In genomic region chr3:128372707-128373533, GRCh38 we compare ENCODE assay signal across 19 cellular contexts.
A peak's percentile ranks its signal among the peaks of the same experiment; 100 is the strongest.
DNase-seq lines count a peak whose midpoint lies in the region; ATAC-seq, FAIRE-seq and TF ChIP-seq lines count a peak whose summit lies in the region.
"Had no signal": no experiment of that assay in that cellular context is flagged by ENCODE, and none has a peak within 500 bp of the region (broad histone marks: within the 10 kb centered on the region; RNA-seq: fewer than 3 reads in every experiment).

No MANE protein-coding gene starts in this region.

- H3K9me3 ChIP-seq in GM12878 (replicated peaks; ENCODE audit: control insufficient read depth, insufficient read depth, low read length) (no peaks in the 10 kb centered on the region), esophagus squamous epithelium (no peaks in the 10 kb centered on the region)

- no peak for TF ChIP-seq POLR2A in GM12878 (IDR thresholded peaks at IDR 0.05; ENCODE audit: low read depth, low read length)
- TF ChIP-seq POLR2A in esophagus squamous epithelium (IDR thresholded peaks at IDR 0.05), result no peak

- in situ Hi-C loops in GM12878 (cut with MboI), result no loop called here

- SMC1A ChIA-PET in GM12878 (lab: Charles Lee; ENCODE audit: uncharacterized antibody, unreplicated experiment), result interaction anchor here (1.0 kb wide), 1 partner anchor 25 kb away, joined by 3 read pairs; no protein-coding TSS in a partner anchor

- POLR2A ChIA-PET in activated CD4-positive, alpha-beta T cell treated with anti-CD3 and anti-CD28 coated beads for 36 hours (lab: Charles Lee), result no interaction called here
- POLR2A ChIA-PET in GM12878 (lab: Charles Lee), result interaction anchor here (0.6 to 1.3 kb wide), 2 partner anchors 19 to 851 kb away, joined by 3 read pairs; no protein-coding TSS in a partner anchor

- no peaks in the 10 kb centered on the region for H4K20me1 ChIP-seq in GM12878 (ENCODE audit: control insufficient read depth, insufficient read depth)

- H3K79me2 ChIP-seq in GM12878 (ENCODE audit: control insufficient read depth, insufficient read depth, low read length), result no peaks in the 10 kb centered on the region

- no peaks in the 10 kb centered on the region for H3K27me3 Mint-ChIP-seq in activated CD4-positive, alpha-beta T cell treated with anti-CD3 and anti-CD28 coated beads for 36 hours
- no peaks in the 10 kb centered on the region for H3K27me3 Mint-ChIP-seq in stimulated activated naive CD8-positive, alpha-beta T cell treated with anti-CD3 and anti-CD28 coated beads, Interleukin-15, amount 100 ng/mL, for 72 hours
- H3K27me3 Mint-ChIP-seq in stimulated activated memory B cell treated with anti-CD40 and anti-IgM and Interleukin-4, amounts not matched to agents 10 μg/mL and 1 μg/mL and 100 μg/mL, for 72 hours, result no peaks in the 10 kb centered on the region
- H3K27me3 Mint-ChIP-seq: IgD-negative memory B cell had no signal

- H3K4me1 Mint-ChIP-seq in activated CD4-positive, alpha-beta T cell treated with anti-CD3 and anti-CD28 coated beads for 36 hours, result peaks cover 5% of the 10 kb centered on the region
- peaks cover 21% of the 10 kb centered on the region for H3K4me1 Mint-ChIP-seq in stimulated activated naive CD8-positive, alpha-beta T cell treated with anti-CD3 and anti-CD28 coated beads, Interleukin-15, amount 100 ng/mL, for 72 hours
- peaks cover 67% of the 10 kb centered on the region for H3K4me1 Mint-ChIP-seq in stimulated activated memory B cell treated with anti-CD40 and anti-IgM and Interleukin-4, amounts not matched to agents 10 μg/mL and 1 μg/mL and 100 μg/mL, for 72 hours

- peak; percentile 20 for DNase-seq in activated CD4-positive, alpha-beta T cell treated with anti-CD3 and anti-CD28 coated beads for 36 hours
- no peak for DNase-seq in activated CD4-positive, alpha-beta T cell treated with anti-CD3 and anti-CD28 coated beads for 4 hours
- DNase-seq in stimulated activated naive CD8-positive, alpha-beta T cell treated with anti-CD3 and anti-CD28 coated beads, Interleukin-15, amount 100 ng/mL, for 72 hours, result no peak
- DNase-seq in stimulated activated naive CD8-positive, alpha-beta T cell treated with anti-CD3 and anti-CD28 coated beads, Interleukin-15, Interleukin-2, amounts not matched to agents 100 U/mL and 50 U/mL, for 24 hours, result no peak
- DNase-seq in GM12878 (ENCODE audit: low read depth, low spot score), result no peak
- no peak for DNase-seq in NAMALWA (ENCODE audit: low spot score)
- DNase-seq in esophagus squamous epithelium (lab: John Stamatoyannopoulos, UW), result no peak
- DNase-seq: DMS 273 treated with DMSO at 0.1 percent for 48 hours, GDM1, H7, Kasumi-1, NCI-H1930, NCI-H2171, NCI-H446, NCI-H748 treated with DMSO at 0.1 percent for 48 hours, RPMI8226, SIG-M5 had no signal

- H3K4me3 Mint-ChIP-seq in activated CD4-positive, alpha-beta T cell treated with anti-CD3 and anti-CD28 coated beads for 36 hours, result no peak overlapping the region
- H3K4me3 Mint-ChIP-seq in stimulated activated naive CD8-positive, alpha-beta T cell treated with anti-CD3 and anti-CD28 coated beads, Interleukin-15, amount 100 ng/mL, for 72 hours, result no peak overlapping the region
- H3K4me3 Mint-ChIP-seq in stimulated activated memory B cell treated with anti-CD40 and anti-IgM and Interleukin-4, amounts not matched to agents 10 μg/mL and 1 μg/mL and 100 μg/mL, for 72 hours, result no peak overlapping the region

- H3K27ac ChIP-seq in GM12878 (ENCODE audit: control insufficient read depth, insufficient read depth), result peak overlapping the region; percentile 48
- H3K27ac ChIP-seq in esophagus squamous epithelium, result no peak overlapping the region

- ATAC-seq in activated CD4-positive, alpha-beta T cell treated with anti-CD3 and anti-CD28 coated beads for 36 hours, result peak; percentile 64
- ATAC-seq in stimulated activated naive CD8-positive, alpha-beta T cell treated with anti-CD3 and anti-CD28 coated beads, Interleukin-15, amount 100 ng/mL, for 72 hours, result peak; percentile 39
- no peak for ATAC-seq in stimulated activated naive CD8-positive, alpha-beta T cell treated with anti-CD3 and anti-CD28 coated beads, Interleukin-15, Interleukin-2, amounts not matched to agents 100 U/mL and 50 U/mL, for 24 hours
- peak; percentile 5; the same call in 2 of the 3 replicates for ATAC-seq in GM12878
- ATAC-seq in stimulated activated memory B cell treated with anti-CD40 and anti-IgM and Interleukin-4, amounts not matched to agents 10 μg/mL and 1 μg/mL and 100 μg/mL, for 72 hours, result no peak

- H3K36me3 ChIP-seq in GM12878 (ENCODE audit: control insufficient read depth in 2 of 2, insufficient read depth in 2 of 2, low read length in 1 of 2) (no peaks in the 10 kb centered on the region), esophagus squamous epithelium (peaks cover 0 to 19% (median 0%) of the 10 kb centered on the region in 3 donors)

- H3K4me2 ChIP-seq in GM12878 (ENCODE audit: control insufficient read depth, insufficient read depth), result no peak overlapping the region

- peaks cover 25% of the 10 kb centered on the region for H3K4me1 ChIP-seq in GM12878 (ENCODE audit: control insufficient read depth, insufficient read depth, low read length)
- peaks cover 0 to 10% (median under 1%) of the 10 kb centered on the region in 3 donors for H3K4me1 ChIP-seq in esophagus squamous epithelium

- RAD21 ChIA-PET in GM12878 (lab: Charles Lee; ENCODE audit: unreplicated experiment), result no interaction called here

- H3K36me3 Mint-ChIP-seq in activated CD4-positive, alpha-beta T cell treated with anti-CD3 and anti-CD28 coated beads for 36 hours (ENCODE audit: low read depth), result peaks cover 1% of the 10 kb centered on the region
- peaks cover 6% of the 10 kb centered on the region for H3K36me3 Mint-ChIP-seq in stimulated activated memory B cell treated with anti-CD40 and anti-IgM and Interleukin-4, amounts not matched to agents 10 μg/mL and 1 μg/mL and 100 μg/mL, for 72 hours

- 94% methylated on average over 10 of the region's 10 CpGs for whole genome bisulfite sequencing in GM12878 (ENCODE audit: insufficient coverage, insufficient replicate concordance, low lambda C conversion rate, missing lambda C conversion rate)
- WGBS in esophagus squamous epithelium, 2 donors, result 94 to 99% methylated on average over 5 to 8 of the region's 10 CpGs

- H3K27me3 ChIP-seq in GM12878 (replicated peaks in 1 of 2; ENCODE audit: control insufficient read depth in 2 of 2, insufficient read depth in 2 of 2, low read length in 1 of 2) (no peaks in the 10 kb centered on the region), esophagus squamous epithelium (no peaks in the 10 kb centered on the region)

- H3K4me3 ChIP-seq in GM12878 (no peak overlapping the region), esophagus squamous epithelium (no peak overlapping the region)

- H3K9ac ChIP-seq in GM12878 (ENCODE audit: control insufficient read depth, insufficient read depth, low read length), result no peak overlapping the region

- BruUV-seq in GM12878 (replicated peaks; lab: Mats Ljungman, UMichigan), result no TSS peak

- no peak for TF ChIP-seq EP300 in GM12878 (IDR thresholded peaks at IDR 0.05; ENCODE audit: borderline replicate concordance in 1 of 2, control insufficient read depth in 1 of 2, low read depth in 2 of 2, low read length in 2 of 2)

- no peak overlapping the region for H2AFZ ChIP-seq in GM12878 (ENCODE audit: control insufficient read depth, low read depth, low read length)

- CTCF ChIA-PET in activated CD4-positive, alpha-beta T cell treated with anti-CD3 and anti-CD28 coated beads for 36 hours (lab: Charles Lee), result no interaction called here
- CTCF ChIA-PET in GM12878 (lab: Yijun Ruan, JAX), result no interaction called here

- no peaks in the 10 kb centered on the region for H3K9me3 Mint-ChIP-seq in activated CD4-positive, alpha-beta T cell treated with anti-CD3 and anti-CD28 coated beads for 36 hours (ENCODE audit: low read depth)
- no peaks in the 10 kb centered on the region for H3K9me3 Mint-ChIP-seq in stimulated activated naive CD8-positive, alpha-beta T cell treated with anti-CD3 and anti-CD28 coated beads, Interleukin-15, amount 100 ng/mL, for 72 hours
- H3K9me3 Mint-ChIP-seq in stimulated activated memory B cell treated with anti-CD40 and anti-IgM and Interleukin-4, amounts not matched to agents 10 μg/mL and 1 μg/mL and 100 μg/mL, for 72 hours, result no peaks in the 10 kb centered on the region
- H3K9me3 Mint-ChIP-seq: IgD-negative memory B cell had no signal

- no peak for TF ChIP-seq RAD21 in GM12878 (IDR thresholded peaks at IDR 0.05; ENCODE audit: insufficient read depth, low read depth, low read length)

- no peak for FAIRE-seq in GM12878 (lab: Jason Lieb, UNC)

- peak overlapping the region; percentile 11 for H3K27ac Mint-ChIP-seq in activated CD4-positive, alpha-beta T cell treated with anti-CD3 and anti-CD28 coated beads for 36 hours
- peak overlapping the region; percentile 64 to 91 for H3K27ac Mint-ChIP-seq in stimulated activated naive CD8-positive, alpha-beta T cell treated with anti-CD3 and anti-CD28 coated beads, Interleukin-15, amount 100 ng/mL, for 72 hours
- H3K27ac Mint-ChIP-seq in stimulated activated memory B cell treated with anti-CD40 and anti-IgM and Interleukin-4, amounts not matched to agents 10 μg/mL and 1 μg/mL and 100 μg/mL, for 72 hours, result peak overlapping the region; percentile 17

- intact Hi-C loops in activated CD4-positive, alpha-beta T cell treated with anti-CD3 and anti-CD28 coated beads for 36 hours (cut with DNase I, micrococcal nuclease), result no loop called here
- intact Hi-C loops in GM12878 (cut with micrococcal nuclease; ENCODE audit: unreplicated experiment) (no loop called here), esophagus squamous epithelium (cut with DNase I) (no loop called here)

- TF ChIP-seq CTCF in GM12878 (IDR thresholded peaks at IDR 0.05 in 2 of 3, conservative IDR thresholded peaks at IDR 0.05 in 1 of 3; ENCODE audit: control insufficient read depth in 2 of 3, extremely low read depth in 1 of 3, insufficient read depth in 1 of 3, low read depth in 3 of 3, low read length in 3 of 3) (no peak), esophagus squamous epithelium (IDR thresholded peaks at IDR 0.05) (no peak)

TF ChIP-seq in GM12878, 131 proteins besides CTCF, POLR2A, EP300 and RAD21 (continues in another document):
- TF ChIP-seq NFXL1 (IDR thresholded peaks at IDR 0.05; ENCODE audit: borderline replicate concordance) (no peak), YBX1 (IDR thresholded peaks at IDR 0.05) (no peak), TCF3 (IDR thresholded peaks at IDR 0.05; ENCODE audit: borderline replicate concordance, insufficient read depth, low read depth, low read length) (no peak), ATF2 (IDR thresholded peaks at IDR 0.05; ENCODE audit: low read length) (no peak), JUNB (IDR thresholded peaks at IDR 0.05) (no peak)

Comparison
In these comparisons a context has a peak if more than half of its experiments do, and no peak if none do; other contexts are left out.
1. ATAC-seq: peak in activated CD4-positive, alpha-beta T cell treated with anti-CD3 and anti-CD28 coated beads for 36 hours (single experiment), stimulated activated naive CD8-positive, alpha-beta T cell treated with anti-CD3 and anti-CD28 coated beads, Interleukin-15, amount 100 ng/mL, for 72 hours (single experiment) and GM12878 (single experiment); none in stimulated activated naive CD8-positive, alpha-beta T cell treated with anti-CD3 and anti-CD28 coated beads, Interleukin-15, Interleukin-2, amounts not matched to agents 100 U/mL and 50 U/mL, for 24 hours (single experiment) and stimulated activated memory B cell treated with anti-CD40 and anti-IgM and Interleukin-4, amounts not matched to agents 10 μg/mL and 1 μg/mL and 100 μg/mL, for 72 hours (single experiment).
2. H3K27ac Mint-ChIP-seq: peak in every context shown above with its lines; median percentile 78 in stimulated activated naive CD8-positive, alpha-beta T cell treated with anti-CD3 and anti-CD28 coated beads, Interleukin-15, amount 100 ng/mL, for 72 hours; 17 in stimulated activated memory B cell treated with anti-CD40 and anti-IgM and Interleukin-4, amounts not matched to agents 10 μg/mL and 1 μg/mL and 100 μg/mL, for 72 hours; 11 in activated CD4-positive, alpha-beta T cell treated with anti-CD3 and anti-CD28 coated beads for 36 hours.